Comparison of ENCODE assay signal across 23 cellular contexts in the genomic region with DNA sequence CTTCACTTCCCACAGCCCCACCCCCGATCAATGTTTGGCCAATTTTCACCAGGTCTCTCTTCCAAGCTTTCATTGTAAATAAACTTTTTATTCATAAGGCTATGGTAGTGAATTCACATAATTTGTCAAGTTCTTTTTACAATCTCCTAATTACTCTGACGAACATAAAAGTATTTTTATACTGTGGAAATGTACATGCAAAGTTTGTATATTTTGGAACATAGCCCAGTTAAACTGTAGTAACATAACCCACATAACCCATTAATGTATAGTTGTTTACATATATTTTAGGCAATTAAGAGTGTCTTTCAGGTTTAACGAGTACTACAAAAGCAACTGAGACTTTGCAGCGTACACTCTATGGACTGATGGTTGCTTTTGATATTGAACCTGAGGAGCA.
DNase-seq lines count a peak whose midpoint lies in the region; ATAC-seq and TF ChIP-seq lines count a peak whose summit lies in the region.
"Had no signal": no experiment of that assay in that cellular context is flagged by ENCODE, and none has a peak within 500 bp of the region (broad histone marks: within the 10 kb centered on the region; RNA-seq: fewer than 3 reads in every experiment).

No MANE protein-coding gene starts in this region.

- ATAC-seq in HG03354 (IDR thresholded peaks at IDR 0.05; ENCODE audit: poor library complexity, severe bottlenecking, unreplicated experiment) (no peak), GM18868 (IDR thresholded peaks at IDR 0.05; ENCODE audit: unreplicated experiment) (no peak)
- ATAC-seq: activated CD4-positive, CD25-positive, alpha-beta regulatory T cell treated with anti-CD3 and anti-CD28 coated beads, Interleukin-2, amount 50 U/mL, for 24 hours; natural killer cell treated with Interleukin-12 subunit alpha and Interleukin-12 subunit beta and Interleukin-15 and Interleukin-18, amount 100 ng/mL, for 72 hours; T-cell had no signal

- DNase-seq in EH (ENCODE audit: low read depth) (peak; percentile 4), NCI-H1417 (lab: John Stamatoyannopoulos, UW) (peak in 2 of 3 experiments; percentile 55 to 95), NCI-H345 treated with DMSO at 0.1 percent for 48 hours (lab: John Stamatoyannopoulos, UW; ENCODE audit: unreplicated experiment) (peak; percentile 84), epithelial cell of esophagus (ENCODE audit: low read depth) (peak; percentile 7)
- no peak for DNase-seq in stimulated activated CD4-positive, alpha-beta T cell treated with anti-CD3 and anti-CD28 coated beads, Interleukin-4, amount 100 ng/mL, for 1 hour
- no peak for DNase-seq in stimulated activated naive CD4-positive, alpha-beta T cell (lab: John Stamatoyannopoulos, UW)
- DNase-seq: activated CD4-positive, alpha-beta memory T cell treated with anti-CD3 and anti-CD28 coated beads for 36 hours; activated CD8-positive, alpha-beta memory T cell treated with anti-CD3 and anti-CD28 coated beads, Interleukin-2, amount 50 U/mL, for 4 hours; activated naive CD4-positive, alpha-beta T cell treated with anti-CD3 and anti-CD28 coated beads, Interleukin-2, amount 50 U/mL, for 16 hours; amniotic stem cell; brain microvascular endothelial cell; GOT3; islet precursor cell; NCI-H446; Peyer's patch; SJCRH30; T-cell had no signal

- no peak overlapping the region for H3K4me3 ChIP-seq in epithelial cell of esophagus (ENCODE audit: low read length)
- H3K4me3 ChIP-seq: Peyer's patch, SJCRH30, thoracic aorta, vagina had no signal

- TF ChIP-seq CTCF in epithelial cell of esophagus (IDR thresholded peaks at IDR 0.05; ENCODE audit: insufficient read depth, low read depth, low read length, missing control alignments), result no peak

Comparison
In these comparisons a context has a peak if more than half of its experiments do, and no peak if none do; other contexts are left out.
1. DNase-seq: peak in EH (single experiment), NCI-H1417 (2 of 3), NCI-H345 treated with DMSO at 0.1 percent for 48 hours (single experiment) and epithelial cell of esophagus (single experiment); none in stimulated activated CD4-positive, alpha-beta T cell treated with anti-CD3 and anti-CD28 coated beads, Interleukin-4, amount 100 ng/mL, for 1 hour (single experiment) and stimulated activated naive CD4-positive, alpha-beta T cell (0 of 6).